8 cellular contexts compared by ENCODE assay signal in the genomic region with DNA sequence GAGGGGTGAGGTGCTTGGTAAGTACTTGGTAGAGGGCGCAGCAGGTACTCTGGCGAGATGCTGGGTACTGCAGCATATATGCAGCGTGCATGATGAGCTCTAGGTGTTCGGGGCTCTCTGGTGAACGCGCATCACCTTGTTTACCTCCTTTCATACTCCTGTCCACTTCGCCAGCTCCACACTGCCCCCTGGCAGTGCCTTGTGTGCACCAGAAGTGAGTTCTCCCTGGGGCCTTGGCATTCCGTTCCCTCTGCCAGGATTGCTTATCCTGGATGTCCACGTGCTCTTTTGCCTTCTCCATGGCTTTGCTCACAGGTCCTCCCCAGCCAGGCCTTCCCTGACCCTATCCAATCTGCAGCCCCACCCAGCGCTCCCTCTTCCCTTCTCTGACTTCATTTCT.
DNase-seq lines count a peak whose midpoint lies in the region; ATAC-seq and TF ChIP-seq lines count a peak whose summit lies in the region.

No MANE protein-coding gene starts in this region.

- 58 to 59% methylated on average over 10 of the region's 10 CpGs for WGBS in testis, 2 donors
- WGBS in upper lobe of left lung, 2 donors = 57 to 58% methylated on average over 10 of the region's 10 CpGs
- WGBS in ovary, 3 donors = 46 to 54% (median 53%) methylated on average over 10 of the region's 10 CpGs

- H3K36me3 ChIP-seq in GM06990 (ENCODE audit: control insufficient read depth, insufficient read depth, low read length) (no peaks in the 10 kb centered on the region), testis (ENCODE audit: low read depth, missing control alignments) (no peaks in the 10 kb centered on the region), upper lobe of left lung (no peaks in the 10 kb centered on the region), ovary (no peaks in the 10 kb centered on the region)

- no peak for ATAC-seq in upper lobe of left lung (ENCODE audit: low FRiP score in 2 of 2)

- H3K4me1 ChIP-seq in testis (no peaks in the 10 kb centered on the region), upper lobe of left lung (no peaks in the 10 kb centered on the region), ovary (ENCODE audit: insufficient read depth) (no peaks in the 10 kb centered on the region)

- no peak for TF ChIP-seq POLR2A in testis (IDR thresholded peaks at IDR 0.05)
- no peak for TF ChIP-seq POLR2A in upper lobe of left lung (IDR thresholded peaks at IDR 0.05)
- TF ChIP-seq POLR2A in ovary (IDR thresholded peaks at IDR 0.05) = no peak

- H3K4me3 ChIP-seq in GM06990 (replicated peaks; ENCODE audit: low read depth, low read length) = no peak overlapping the region
- no peak overlapping the region for H3K4me3 ChIP-seq in testis
- H3K4me3 ChIP-seq in upper lobe of left lung = no peak overlapping the region
- H3K4me3 ChIP-seq in ovary = no peak overlapping the region

- TF ChIP-seq CTCF in GM06990 (IDR thresholded peaks at IDR 0.05; ENCODE audit: insufficient read depth, low read length, poor library complexity, severe bottlenecking) = peak; percentile 56
- TF ChIP-seq CTCF in testis (IDR thresholded peaks at IDR 0.05) = no peak
- TF ChIP-seq CTCF in upper lobe of left lung (IDR thresholded peaks at IDR 0.05) = peak in 3 of 6 experiments; percentile 15 to 30 (median 27)
- TF ChIP-seq CTCF in ovary (IDR thresholded peaks at IDR 0.05) = no peak

- no peaks in the 10 kb centered on the region for H3K9me3 ChIP-seq in testis
- no peaks in the 10 kb centered on the region for H3K9me3 ChIP-seq in upper lobe of left lung
- H3K9me3 ChIP-seq in ovary = no peaks in the 10 kb centered on the region

- intact Hi-C loops in testis (cut with DNase I; ENCODE audit: low total_unique reads) (no loop called here), ovary (cut with DNase I) (no loop called here)

- H3K27me3 ChIP-seq in GM06990 (replicated peaks; ENCODE audit: control insufficient read depth, insufficient read depth, low read length) (no peaks in the 10 kb centered on the region; the same call in 1 of the 2 replicates), testis (no peaks in the 10 kb centered on the region), upper lobe of left lung (no peaks in the 10 kb centered on the region), ovary (no peaks in the 10 kb centered on the region)

- H3K27ac ChIP-seq in testis = no peak overlapping the region
- no peak overlapping the region for H3K27ac ChIP-seq in upper lobe of left lung
- no peak overlapping the region for H3K27ac ChIP-seq in ovary

- no peak for DNase-seq in GM06990 (ENCODE audit: extremely low read depth, insufficient read length)
- DNase-seq in NCI-H1930 (lab: John Stamatoyannopoulos, UW) = peak; percentile 34 to 40
- peak; percentile 10 for DNase-seq in activated T-cell treated with anti-CD3 and anti-CD28 coated beads for 1 hour (ENCODE audit: low read depth)
- DNase-seq in iPS DF 4.7 (ENCODE audit: extremely low read depth, low spot score) = peak; percentile 28
- peak; percentile 20 for DNase-seq in testis
- DNase-seq in upper lobe of left lung = no peak
- DNase-seq in ovary = no peak
- DNase-seq in NCI-H2107 (lab: John Stamatoyannopoulos, UW) = no peak

- TF ChIP-seq EP300 in upper lobe of left lung (IDR thresholded peaks at IDR 0.05) = no peak
- TF ChIP-seq EP300 in ovary (IDR thresholded peaks at IDR 0.05) = no peak

Comparison
In these comparisons a context has a peak if more than half of its experiments do, and no peak if none do; other contexts are left out.
1. DNase-seq: peak in NCI-H1930 (2 of 2), activated T-cell treated with anti-CD3 and anti-CD28 coated beads for 1 hour (single experiment), iPS DF 4.7 (single experiment) and testis (single experiment); none in GM06990 (single experiment), upper lobe of left lung (0 of 2), ovary (0 of 5) and NCI-H2107 (single experiment).